ENCODE assay signal across 21 cellular contexts in genomic region chr9:27497883-27498553, GRCh38. TPM values are rescaled to one million over a fixed set of nuclear protein-coding genes. Genes with fewer than 3 reads are reported as not detected.
DNase-seq lines count a peak whose midpoint lies in the region; TF ChIP-seq lines count a peak whose summit lies in the region.
"Had no signal": no experiment of that assay in that cellular context is flagged by ENCODE, and none has a peak within 500 bp of the region (broad histone marks: within the 10 kb centered on the region; RNA-seq: fewer than 3 reads in every experiment).

No MANE protein-coding gene starts in this region.

- H3K4me3 Mint-ChIP-seq in brain, result peak overlapping the region; percentile 58 to 90 (median 83)
- H3K4me3 Mint-ChIP-seq: CD4-positive, alpha-beta T cell; T-cell had no signal

- peaks cover 0 to 14% (median 4%) of the 10 kb centered on the region in 5 experiments for H3K9me3 Mint-ChIP-seq in brain
- H3K9me3 Mint-ChIP-seq: CD4-positive, alpha-beta T cell had no signal

- H3K36me3 ChIP-seq in HUES48 (ENCODE audit: control insufficient read depth, insufficient read depth, low read length), result no peaks in the 10 kb centered on the region
- H3K36me3 ChIP-seq: gastroesophageal sphincter had no signal

- peak overlapping the region; percentile 45 for H3K27ac ChIP-seq in HUES48 (ENCODE audit: low read depth, low read length)
- H3K27ac ChIP-seq: gastroesophageal sphincter, HL-60, VCaP had no signal

- H3K4me1 Mint-ChIP-seq in brain, result peaks cover 47% of the 10 kb centered on the region

- no peak for TF ChIP-seq CTCF in brain (conservative IDR thresholded peaks at IDR 0.05)
- no peak for TF ChIP-seq CTCF in foreskin fibroblast (IDR thresholded peaks at IDR 0.05; ENCODE audit: low read depth, low read length)

- peaks cover 21% of the 10 kb centered on the region for H3K36me3 Mint-ChIP-seq in brain

- DNase-seq in occipital lobe (lab: John Stamatoyannopoulos, UW) (peak; percentile 38), foreskin fibroblast (no peak), dermis blood vessel endothelial cell (no peak), NCI-H2227 (lab: John Stamatoyannopoulos, UW; ENCODE audit: unreplicated experiment) (no peak), glomerular visceral epithelial cell (ENCODE audit: extremely low spot score) (no peak)
- DNase-seq: activated CD8-positive, alpha-beta memory T cell treated with anti-CD3 and anti-CD28 coated beads for 24 hours; CD4-positive, alpha-beta T cell; cerebellar nuclear complex; DND-41; NCI-H1417; stimulated activated CD4-positive, alpha-beta T cell treated with anti-CD3 and anti-CD28 coated beads, Interleukin-15, amount 100 ng/mL, for 24 hours; stimulated activated naive CD8-positive, alpha-beta T cell treated with anti-CD3 and anti-CD28 coated beads, Interleukin-15, Interleukin-2, amounts not matched to agents 100 U/mL and 50 U/mL, for 24 hours; T-cell had no signal

- H3K27me3 Mint-ChIP-seq in brain, result no peaks in the 10 kb centered on the region
- H3K27me3 Mint-ChIP-seq: CD4-positive, alpha-beta T cell had no signal

- H3K9me3 ChIP-seq in HUES48 (ENCODE audit: control insufficient read depth, insufficient read depth, low read length) (no peaks in the 10 kb centered on the region), iPS-18c (ENCODE audit: control insufficient read depth, insufficient read depth, low read length) (no peaks in the 10 kb centered on the region)
- H3K9me3 ChIP-seq: gastroesophageal sphincter had no signal

- peak overlapping the region; percentile 31 to 96 (median 77) for H3K27ac Mint-ChIP-seq in brain
- H3K27ac Mint-ChIP-seq: CD4-positive, alpha-beta T cell; T-cell had no signal

- H3K27me3 ChIP-seq in HUES48 (ENCODE audit: control insufficient read depth, insufficient read depth, low read length), result no peaks in the 10 kb centered on the region
- H3K27me3 ChIP-seq: gastroesophageal sphincter had no signal

- no peak overlapping the region for H3K9ac ChIP-seq in HUES48 (ENCODE audit: low read depth, low read length)

- peaks cover 50% of the 10 kb centered on the region for H3K4me1 ChIP-seq in HUES48 (ENCODE audit: control insufficient read depth, insufficient read depth, low read length)

- H3K4me3 ChIP-seq in HUES48 (ENCODE audit: low read depth, low read length) (peak overlapping the region; percentile 29; the same call in 1 of the 2 replicates), iPS-18c (ENCODE audit: insufficient read depth, low read depth, low read length) (0 out of 2 replicates have a peak overlapping the region, but pooled peaks have one; percentile 2), foreskin fibroblast (ENCODE audit: low read depth in 1 of 2, low read length in 2 of 2) (no peak overlapping the region)
- H3K4me3 ChIP-seq: gastroesophageal sphincter had no signal

RNA-seq across cellular contexts. Expression of gene IFNK, which starts 26.1 kb away (rescaled TPM):
- polyA plus RNA-seq in brain (ENCODE audit: insufficient read depth, low read depth, low replicate concordance), result not detected
- total RNA-seq in occipital lobe (not detected), dermis blood vessel endothelial cell (not detected in 2 replicates)
- total RNA-seq: CD4-positive, alpha-beta T cell; gastroesophageal sphincter; kidney epithelial cell; Right ventricle myocardium inferior; T-cell had no signal

RNA-seq across cellular contexts. Expression of gene MOB3B, which starts 31.6 kb away (rescaled TPM):
- 4.4 TPM for polyA plus RNA-seq in brain (ENCODE audit: insufficient read depth, low read depth, low replicate concordance)
- total RNA-seq in occipital lobe (6.2 TPM), dermis blood vessel endothelial cell (0.85 and 2.1 TPM in 2 replicates)

Comparison
In these comparisons a context has a peak if more than half of its experiments do, and no peak if none do; other contexts are left out.
1. H3K4me3 ChIP-seq: peak in HUES48 (single experiment) and iPS-18c (single experiment); none in foreskin fibroblast (0 of 2).